ENCODE assay signal across 1 cellular context in the genomic region with DNA sequence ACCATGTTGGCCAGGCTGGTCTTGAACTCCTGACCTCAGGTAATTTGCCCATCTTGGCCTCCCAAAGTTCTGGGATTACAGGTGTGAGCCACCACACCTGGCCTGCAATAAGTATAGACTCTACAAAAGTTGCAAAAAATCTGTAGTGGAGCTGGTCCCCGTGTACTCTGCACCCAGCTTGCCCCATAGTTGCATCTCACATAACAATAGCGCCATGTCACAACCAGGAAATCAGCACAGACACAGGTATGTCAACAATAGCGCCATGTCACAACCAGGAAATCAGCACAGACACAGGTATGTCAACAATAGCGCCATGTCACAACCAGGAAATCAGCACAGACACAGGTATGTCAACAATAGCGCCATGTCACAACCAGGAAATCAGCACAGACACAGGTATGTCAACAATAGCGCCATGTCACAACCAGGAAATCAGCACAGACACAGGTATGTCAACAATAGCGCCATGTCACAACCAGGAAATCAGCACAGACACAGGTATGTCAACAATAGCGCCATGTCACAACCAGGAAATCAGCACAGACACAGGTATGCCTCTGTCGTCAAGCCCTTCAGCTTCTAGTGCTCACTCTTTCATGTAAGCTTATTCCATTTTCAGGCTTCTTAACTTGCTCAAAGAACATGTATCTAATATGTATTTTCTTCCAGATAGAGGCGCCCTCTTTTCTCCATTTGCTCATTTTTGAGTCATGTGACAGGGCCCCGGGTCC.
TF ChIP-seq lines count a peak whose summit lies in the region.
"Not testable (repeated sequence)": the region's sequence is repeated elsewhere in the genome, so short reads cannot be mapped to it uniquely, and the experiment has no call there.

No MANE protein-coding gene starts in this region.

TF ChIP-seq in HepG2, 621 proteins besides CTCF, POLR2A, EP300 and RAD21 (continued from another document):
- TF ChIP-seq KAT8 (CRISPR knock-in tag; IDR thresholded peaks at IDR 0.05) (peak; percentile 40; the same call in 1 of the 2 replicates), ELF1 (CRISPR knock-in tag; IDR thresholded peaks at IDR 0.05) (peak; percentile 55; the same call in 1 of the 2 replicates), CREB1 (CRISPR knock-in tag; IDR thresholded peaks at IDR 0.05) (0 out of 2 replicates have a peak, but pooled peaks have one; percentile 45), HMG20A (CRISPR knock-in tag; IDR thresholded peaks at IDR 0.05; ENCODE audit: borderline replicate concordance) (peak; percentile 38; the same call in 1 of the 2 replicates), TRIM24 (CRISPR knock-in tag; IDR thresholded peaks at IDR 0.05) (peak; percentile 73), SOX13 (IDR thresholded peaks at IDR 0.05) (peak; percentile 44; the same call in 1 of the 2 replicates), SOX13 (CRISPR knock-in tag; conservative IDR thresholded peaks at IDR 0.05 in 1 of 2, IDR thresholded peaks at IDR 0.05 in 1 of 2) (peak in 1 of 2 experiments; percentile 82; a peak in 2 of 4 replicates), FOSL2 (CRISPR knock-in tag; IDR thresholded peaks at IDR 0.05) (0 out of 2 replicates have a peak, but pooled peaks have one; percentile 24), SOX5 (CRISPR knock-in tag; IDR thresholded peaks at IDR 0.05; ENCODE audit: borderline replicate concordance) (peak; percentile 88), SAP130 (CRISPR knock-in tag; IDR thresholded peaks at IDR 0.05; ENCODE audit: low read depth) (peak; percentile 43; the same call in 1 of the 2 replicates), GATAD2A (CRISPR knock-in tag; IDR thresholded peaks at IDR 0.05) (peak; percentile 27; the same call in 1 of the 2 replicates), ZBTB33 (CRISPR knock-in tag; IDR thresholded peaks at IDR 0.05) (peak; percentile 83; the same call in 1 of the 2 replicates), SOX6 (CRISPR knock-in tag; IDR thresholded peaks at IDR 0.05) (peak; percentile 95), BCL6 (CRISPR knock-in tag; IDR thresholded peaks at IDR 0.05) (peak; percentile 27; the same call in 1 of the 2 replicates), ZNF460 (CRISPR knock-in tag; IDR thresholded peaks at IDR 0.05; ENCODE audit: borderline replicate concordance) (peak; percentile 73), FOXK1 (CRISPR knock-in tag; IDR thresholded peaks at IDR 0.05; ENCODE audit: borderline replicate concordance, low read depth) (peak; percentile 31; the same call in 1 of the 2 replicates), FOXA3 (CRISPR knock-in tag; IDR thresholded peaks at IDR 0.05) (peak; percentile 62), FOXP1 (CRISPR knock-in tag; IDR thresholded peaks at IDR 0.05) (0 out of 2 replicates have a peak, but pooled peaks have one; percentile 32), ZEB1 (IDR thresholded peaks at IDR 0.05; ENCODE audit: insufficient replicate concordance, low read depth) (peak; percentile 59), FOXP4 (CRISPR knock-in tag; IDR thresholded peaks at IDR 0.05) (peak; percentile 32; the same call in 1 of the 2 replicates), GABPB1 (CRISPR knock-in tag; IDR thresholded peaks at IDR 0.05) (peak; percentile 22; the same call in 1 of the 2 replicates)
- TF ChIP-seq CREB1, SOX6, FOXP1 (IDR thresholded peaks at IDR 0.05): not testable (repeated sequence)
- TF ChIP-seq, protein P1, sequence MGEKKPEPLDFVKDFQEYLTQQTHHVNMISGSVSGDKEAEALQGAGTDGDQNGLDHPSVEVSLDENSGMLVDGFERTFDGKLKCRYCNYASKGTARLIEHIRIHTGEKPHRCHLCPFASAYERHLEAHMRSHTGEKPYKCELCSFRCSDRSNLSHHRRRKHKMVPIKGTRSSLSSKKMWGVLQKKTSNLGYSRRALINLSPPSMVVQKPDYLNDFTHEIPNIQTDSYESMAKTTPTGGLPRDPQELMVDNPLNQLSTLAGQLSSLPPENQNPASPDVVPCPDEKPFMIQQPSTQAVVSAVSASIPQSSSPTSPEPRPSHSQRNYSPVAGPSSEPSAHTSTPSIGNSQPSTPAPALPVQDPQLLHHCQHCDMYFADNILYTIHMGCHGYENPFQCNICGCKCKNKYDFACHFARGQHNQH (CRISPR knock-in tag; IDR thresholded peaks at IDR 0.05): 0 out of 2 replicates have a peak, but pooled peaks have one; percentile 45
- TF ChIP-seq, protein P2, sequence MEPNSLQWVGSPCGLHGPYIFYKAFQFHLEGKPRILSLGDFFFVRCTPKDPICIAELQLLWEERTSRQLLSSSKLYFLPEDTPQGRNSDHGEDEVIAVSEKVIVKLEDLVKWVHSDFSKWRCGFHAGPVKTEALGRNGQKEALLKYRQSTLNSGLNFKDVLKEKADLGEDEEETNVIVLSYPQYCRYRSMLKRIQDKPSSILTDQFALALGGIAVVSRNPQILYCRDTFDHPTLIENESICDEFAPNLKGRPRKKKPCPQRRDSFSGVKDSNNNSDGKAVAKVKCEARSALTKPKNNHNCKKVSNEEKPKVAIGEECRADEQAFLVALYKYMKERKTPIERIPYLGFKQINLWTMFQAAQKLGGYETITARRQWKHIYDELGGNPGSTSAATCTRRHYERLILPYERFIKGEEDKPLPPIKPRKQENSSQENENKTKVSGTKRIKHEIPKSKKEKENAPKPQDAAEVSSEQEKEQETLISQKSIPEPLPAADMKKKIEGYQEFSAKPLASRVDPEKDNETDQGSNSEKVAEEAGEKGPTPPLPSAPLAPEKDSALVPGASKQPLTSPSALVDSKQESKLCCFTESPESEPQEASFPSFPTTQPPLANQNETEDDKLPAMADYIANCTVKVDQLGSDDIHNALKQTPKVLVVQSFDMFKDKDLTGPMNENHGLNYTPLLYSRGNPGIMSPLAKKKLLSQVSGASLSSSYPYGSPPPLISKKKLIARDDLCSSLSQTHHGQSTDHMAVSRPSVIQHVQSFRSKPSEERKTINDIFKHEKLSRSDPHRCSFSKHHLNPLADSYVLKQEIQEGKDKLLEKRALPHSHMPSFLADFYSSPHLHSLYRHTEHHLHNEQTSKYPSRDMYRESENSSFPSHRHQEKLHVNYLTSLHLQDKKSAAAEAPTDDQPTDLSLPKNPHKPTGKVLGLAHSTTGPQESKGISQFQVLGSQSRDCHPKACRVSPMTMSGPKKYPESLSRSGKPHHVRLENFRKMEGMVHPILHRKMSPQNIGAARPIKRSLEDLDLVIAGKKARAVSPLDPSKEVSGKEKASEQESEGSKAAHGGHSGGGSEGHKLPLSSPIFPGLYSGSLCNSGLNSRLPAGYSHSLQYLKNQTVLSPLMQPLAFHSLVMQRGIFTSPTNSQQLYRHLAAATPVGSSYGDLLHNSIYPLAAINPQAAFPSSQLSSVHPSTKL (CRISPR knock-in tag; IDR thresholded peaks at IDR 0.05): peak; percentile 49; the same call in 1 of the 2 replicates
- TF ChIP-seq, protein P3, sequence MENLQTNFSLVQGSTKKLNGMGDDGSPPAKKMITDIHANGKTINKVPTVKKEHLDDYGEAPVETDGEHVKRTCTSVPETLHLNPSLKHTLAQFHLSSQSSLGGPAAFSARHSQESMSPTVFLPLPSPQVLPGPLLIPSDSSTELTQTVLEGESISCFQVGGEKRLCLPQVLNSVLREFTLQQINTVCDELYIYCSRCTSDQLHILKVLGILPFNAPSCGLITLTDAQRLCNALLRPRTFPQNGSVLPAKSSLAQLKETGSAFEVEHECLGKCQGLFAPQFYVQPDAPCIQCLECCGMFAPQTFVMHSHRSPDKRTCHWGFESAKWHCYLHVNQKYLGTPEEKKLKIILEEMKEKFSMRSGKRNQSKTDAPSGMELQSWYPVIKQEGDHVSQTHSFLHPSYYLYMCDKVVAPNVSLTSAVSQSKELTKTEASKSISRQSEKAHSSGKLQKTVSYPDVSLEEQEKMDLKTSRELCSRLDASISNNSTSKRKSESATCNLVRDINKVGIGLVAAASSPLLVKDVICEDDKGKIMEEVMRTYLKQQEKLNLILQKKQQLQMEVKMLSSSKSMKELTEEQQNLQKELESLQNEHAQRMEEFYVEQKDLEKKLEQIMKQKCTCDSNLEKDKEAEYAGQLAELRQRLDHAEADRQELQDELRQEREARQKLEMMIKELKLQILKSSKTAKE (CRISPR knock-in tag; IDR thresholded peaks at IDR 0.05; ENCODE audit: borderline replicate concordance): 0 out of 2 replicates have a peak, but pooled peaks have one; percentile 39
